In the genomic region with DNA sequence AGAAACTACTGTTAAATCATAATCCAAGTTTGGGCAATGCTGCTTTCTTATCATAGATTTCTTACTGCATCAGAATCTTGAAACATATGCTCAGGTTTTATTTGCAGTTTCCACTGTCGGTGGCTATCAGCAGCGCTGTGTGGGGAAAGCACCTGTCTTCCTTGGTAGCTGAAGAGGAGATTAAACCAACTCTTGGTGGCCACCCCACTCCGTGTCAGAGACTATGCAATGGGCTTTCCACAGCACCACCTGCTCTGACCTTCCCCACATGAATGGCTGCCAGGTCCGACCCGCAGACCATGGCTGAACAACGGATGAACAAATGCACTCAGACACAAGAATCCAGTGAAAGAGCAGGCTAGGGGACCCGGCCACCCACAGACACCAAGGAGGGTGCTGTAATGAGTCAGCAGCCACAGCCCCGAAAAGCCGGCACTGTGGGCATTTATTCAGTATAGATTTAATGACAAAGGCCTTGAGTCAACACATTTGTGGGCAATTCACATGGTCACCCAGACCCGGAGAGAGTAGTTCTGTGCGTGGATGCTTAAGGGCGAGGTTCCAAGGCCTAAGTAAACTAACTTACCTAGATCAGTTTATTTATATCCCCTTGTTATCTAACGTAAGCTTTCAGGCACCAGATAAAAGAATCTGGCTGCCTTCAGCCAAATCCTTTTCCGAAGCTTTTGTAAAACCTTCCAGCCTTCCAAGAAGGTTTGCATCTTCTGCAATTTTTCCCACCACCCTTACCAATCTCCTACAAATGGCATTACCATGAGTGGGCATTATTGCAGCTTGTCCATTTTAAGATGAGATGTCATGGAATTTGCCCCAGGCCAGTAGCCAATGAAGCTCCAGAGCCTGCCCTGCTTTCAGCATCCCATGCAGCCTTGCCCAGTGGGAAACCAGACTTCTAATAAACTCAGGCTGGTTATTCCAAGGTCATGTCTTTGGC, we compare ENCODE assay signal across 1 cellular context.
TF ChIP-seq lines count a peak whose summit lies in the region.

No MANE protein-coding gene starts in this region.

TF ChIP-seq in HCT116, 20 proteins besides CTCF, POLR2A, EP300 and RAD21:
- TF ChIP-seq, protein P1, sequence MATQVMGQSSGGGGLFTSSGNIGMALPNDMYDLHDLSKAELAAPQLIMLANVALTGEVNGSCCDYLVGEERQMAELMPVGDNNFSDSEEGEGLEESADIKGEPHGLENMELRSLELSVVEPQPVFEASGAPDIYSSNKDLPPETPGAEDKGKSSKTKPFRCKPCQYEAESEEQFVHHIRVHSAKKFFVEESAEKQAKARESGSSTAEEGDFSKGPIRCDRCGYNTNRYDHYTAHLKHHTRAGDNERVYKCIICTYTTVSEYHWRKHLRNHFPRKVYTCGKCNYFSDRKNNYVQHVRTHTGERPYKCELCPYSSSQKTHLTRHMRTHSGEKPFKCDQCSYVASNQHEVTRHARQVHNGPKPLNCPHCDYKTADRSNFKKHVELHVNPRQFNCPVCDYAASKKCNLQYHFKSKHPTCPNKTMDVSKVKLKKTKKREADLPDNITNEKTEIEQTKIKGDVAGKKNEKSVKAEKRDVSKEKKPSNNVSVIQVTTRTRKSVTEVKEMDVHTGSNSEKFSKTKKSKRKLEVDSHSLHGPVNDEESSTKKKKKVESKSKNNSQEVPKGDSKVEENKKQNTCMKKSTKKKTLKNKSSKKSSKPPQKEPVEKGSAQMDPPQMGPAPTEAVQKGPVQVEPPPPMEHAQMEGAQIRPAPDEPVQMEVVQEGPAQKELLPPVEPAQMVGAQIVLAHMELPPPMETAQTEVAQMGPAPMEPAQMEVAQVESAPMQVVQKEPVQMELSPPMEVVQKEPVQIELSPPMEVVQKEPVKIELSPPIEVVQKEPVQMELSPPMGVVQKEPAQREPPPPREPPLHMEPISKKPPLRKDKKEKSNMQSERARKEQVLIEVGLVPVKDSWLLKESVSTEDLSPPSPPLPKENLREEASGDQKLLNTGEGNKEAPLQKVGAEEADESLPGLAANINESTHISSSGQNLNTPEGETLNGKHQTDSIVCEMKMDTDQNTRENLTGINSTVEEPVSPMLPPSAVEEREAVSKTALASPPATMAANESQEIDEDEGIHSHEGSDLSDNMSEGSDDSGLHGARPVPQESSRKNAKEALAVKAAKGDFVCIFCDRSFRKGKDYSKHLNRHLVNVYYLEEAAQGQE (IDR thresholded peaks at IDR 0.05; ENCODE audit: low read depth): no peak
- TF ChIP-seq SP1 (IDR thresholded peaks at IDR 0.05; ENCODE audit: low read depth) (no peak), EZH2 (IDR thresholded peaks at IDR 0.05) (no peak), ZNF274 (IDR thresholded peaks at IDR 0.05; ENCODE audit: low read depth, low read length) (no peak), CEBPB (IDR thresholded peaks at IDR 0.05; ENCODE audit: low read depth) (no peak), JUND (IDR thresholded peaks at IDR 0.05) (no peak)
